ENCODE assay signal across 9 cellular contexts in genomic region chr17:9928601-9929341, GRCh38. TPM values are rescaled to one million over a fixed set of nuclear protein-coding genes. Genes with fewer than 3 reads are reported as not detected.
DNase-seq lines count a peak whose midpoint lies in the region; ATAC-seq and TF ChIP-seq lines count a peak whose summit lies in the region.
"Had no signal": no experiment of that assay in that cellular context is flagged by ENCODE, and none has a peak within 500 bp of the region (broad histone marks: within the 10 kb centered on the region; RNA-seq: fewer than 3 reads in every experiment).

No MANE protein-coding gene starts in this region.

- H3K36me3 ChIP-seq in GM23248 (ENCODE audit: low read depth) (no peaks in the 10 kb centered on the region), thyroid gland (no peaks in the 10 kb centered on the region)

- no peaks in the 10 kb centered on the region for H3K9me2 ChIP-seq in GM23248 (ENCODE audit: insufficient read depth)

- TF ChIP-seq CTCF in fibroblast of mammary gland (conservative IDR thresholded peaks at IDR 0.05; ENCODE audit: control insufficient read depth, insufficient read depth, low read depth, low read length) = peak; percentile 63
- peak in 1 of 6 experiments; percentile 20 for TF ChIP-seq CTCF in thyroid gland (IDR thresholded peaks at IDR 0.05)

- H3K9ac ChIP-seq in GM23248 = no peak overlapping the region

- peak; percentile 69 for DNase-seq in GM23248
- DNase-seq in OCI-M1 (lab: John Stamatoyannopoulos, UW) = peak; percentile 26
- peak; percentile 89 for DNase-seq in fibroblast of mammary gland (ENCODE audit: low read depth)
- DNase-seq in retina = peak; percentile 49
- no peak for DNase-seq in UCSD-AML1 (lab: John Stamatoyannopoulos, UW; ENCODE audit: unreplicated experiment)
- DNase-seq in NK-92 treated with Interleukin-12 subunit alpha and Interleukin-12 subunit beta, amount 100 ng/mL, for 24 hours (lab: John Stamatoyannopoulos, UW) = no peak
- no peak for DNase-seq in thyroid gland
- DNase-seq: activated CD4-positive, CD25-positive, alpha-beta regulatory T cell treated with anti-CD3 and anti-CD28 coated beads, Interleukin-2, amount 50 U/mL, for 72 hours had no signal

- no peaks in the 10 kb centered on the region for H4K20me1 ChIP-seq in GM23248 (ENCODE audit: insufficient read depth)

- H3K27ac ChIP-seq in GM23248 = no peak overlapping the region
- no peak overlapping the region for H3K27ac ChIP-seq in thyroid gland

- 0 out of 2 replicates have a peak, but pooled peaks cover 3% of the 10 kb centered on the region for H3K4me1 ChIP-seq in GM23248 (ENCODE audit: insufficient read depth)
- no peaks in the 10 kb centered on the region for H3K4me1 ChIP-seq in thyroid gland

- H3K4me2 ChIP-seq in GM23248 (ENCODE audit: unreplicated experiment) = no peak overlapping the region

- H2AFZ ChIP-seq in GM23248 = no peak overlapping the region

- no peak for TF ChIP-seq POLR2A in thyroid gland (IDR thresholded peaks at IDR 0.05)

- WGBS in GM23248 (ENCODE audit: low coverage in 1 of 2, low lambda C conversion rate in 2 of 2, missing lambda C conversion rate in 2 of 2), 2 experiments = 68 to 71% methylated on average over 13 of the region's 13 CpGs
- WGBS in thyroid gland, 2 donors = 32 to 33% methylated on average over 13 of the region's 13 CpGs

- intact Hi-C loops in thyroid gland (cut with DNase I) = loop anchor here (10.0 kb wide), 1 partner anchor 696 kb away; no protein-coding TSS in a partner anchor

- H3K79me2 ChIP-seq in GM23248 (ENCODE audit: insufficient read depth) = no peaks in the 10 kb centered on the region

- ATAC-seq in GM21529 (IDR thresholded peaks at IDR 0.05; ENCODE audit: unreplicated experiment) = no peak

- no peak overlapping the region for H3K4me3 ChIP-seq in GM23248
- H3K4me3 ChIP-seq in fibroblast of mammary gland (ENCODE audit: control insufficient read depth, low read depth, low read length) = no peak overlapping the region
- H3K4me3 ChIP-seq in thyroid gland (replicated peaks in 1 of 3) = no peak overlapping the region

- H3F3A ChIP-seq in GM23248 (ENCODE audit: insufficient read depth) = no peaks in the 10 kb centered on the region

- H3K27me3 ChIP-seq in GM23248 (replicated peaks; ENCODE audit: insufficient read depth) (no peaks in the 10 kb centered on the region), thyroid gland (no peaks in the 10 kb centered on the region)

- in situ Hi-C loops in GM23248 (cut with MboI) = loop anchor here (10.0 kb wide), 1 partner anchor 696 kb away; no protein-coding TSS in a partner anchor

- no peaks in the 10 kb centered on the region for H3K9me3 ChIP-seq in GM23248 (ENCODE audit: low read depth)
- no peaks in the 10 kb centered on the region for H3K9me3 ChIP-seq in thyroid gland

RNA-seq across cellular contexts. Expression of gene RCVRN, which starts 23.7 kb away (rescaled TPM):
- total RNA-seq in GM23248 (2014; rRNA removed; shearing (Covaris generic)) = not detected in 2 replicates
- polyA plus RNA-seq in GM23248 (2016; fragmentation: Nextera tagmentation; extraction: Ambion mirVana) = not detected in 2 replicates
- total RNA-seq in thyroid gland = not detected

Comparison
In these comparisons a context has a peak if more than half of its experiments do, and no peak if none do; other contexts are left out.
1. DNase-seq: peak in GM23248 (single experiment), OCI-M1 (single experiment), fibroblast of mammary gland (single experiment) and retina (single experiment); none in UCSD-AML1 (single experiment), NK-92 treated with Interleukin-12 subunit alpha and Interleukin-12 subunit beta, amount 100 ng/mL, for 24 hours (single experiment) and thyroid gland (0 of 2).